In genomic region chr18:58205087-58205779, GRCh38 we compare ENCODE assay signal across 12 cellular contexts.
DNase-seq lines count a peak whose midpoint lies in the region; ATAC-seq and TF ChIP-seq lines count a peak whose summit lies in the region.
"Had no signal": no experiment of that assay in that cellular context is flagged by ENCODE, and none has a peak within 500 bp of the region (broad histone marks: within the 10 kb centered on the region; RNA-seq: fewer than 3 reads in every experiment).

No MANE protein-coding gene starts in this region.

- TF ChIP-seq CTCF in left ventricle myocardium inferior (IDR thresholded peaks at IDR 0.05; ENCODE audit: borderline replicate concordance) (no peak), foreskin keratinocyte (conservative IDR thresholded peaks at IDR 0.05) (no peak), uterus (IDR thresholded peaks at IDR 0.05) (no peak)

- no peak overlapping the region for H3K4me3 ChIP-seq in left ventricle myocardium inferior
- no peak overlapping the region for H3K4me3 ChIP-seq in uterus
- H3K4me3 ChIP-seq: BLaER1, gastrocnemius medialis, vagina had no signal

- H3K4me1 ChIP-seq in left ventricle myocardium inferior (peaks cover 44% of the 10 kb centered on the region), foreskin keratinocyte (peaks cover 38% of the 10 kb centered on the region), uterus (peaks cover 0 to 4% of the 10 kb centered on the region in 2 donors)

- H3K4me3 Mint-ChIP-seq in naive thymus-derived CD8-positive, alpha-beta T cell = no peak overlapping the region

- H3K36me3 Mint-ChIP-seq in naive thymus-derived CD8-positive, alpha-beta T cell = no peaks in the 10 kb centered on the region

- ATAC-seq in Right ventricle myocardium superior (ENCODE audit: poor library complexity) = peak; percentile 48
- ATAC-seq in foreskin keratinocyte = peak; percentile 65
- no peak for ATAC-seq in naive thymus-derived CD8-positive, alpha-beta T cell
- no peak for ATAC-seq in HG03159 (IDR thresholded peaks at IDR 0.05; ENCODE audit: unreplicated experiment)
- ATAC-seq: gastrocnemius medialis had no signal

- H3K9me3 ChIP-seq in left ventricle myocardium inferior (replicated peaks) = no peaks in the 10 kb centered on the region
- no peaks in the 10 kb centered on the region for H3K9me3 ChIP-seq in uterus
- H3K9me3 ChIP-seq: BLaER1, gastrocnemius medialis, vagina had no signal

- H3K27ac ChIP-seq in left ventricle myocardium inferior (replicated peaks) = no peak overlapping the region
- no peak overlapping the region for H3K27ac ChIP-seq in foreskin keratinocyte
- peak overlapping the region; percentile 36 to 56 for H3K27ac ChIP-seq in uterus
- H3K27ac ChIP-seq: BLaER1, gastrocnemius medialis, vagina had no signal

- TF ChIP-seq POLR2A in uterus (IDR thresholded peaks at IDR 0.05) = no peak

- intact Hi-C loops in Right ventricle myocardium superior (cut with DNase I) = no loop called here
- intact Hi-C loops in left ventricle myocardium inferior (cut with micrococcal nuclease) = no loop called here
- intact Hi-C loops in uterus (cut with DNase I; ENCODE audit: low total_unique reads) = no loop called here

- no peaks in the 10 kb centered on the region for H3K9me3 Mint-ChIP-seq in naive thymus-derived CD8-positive, alpha-beta T cell

- H3K36me3 ChIP-seq in left ventricle myocardium inferior (no peaks in the 10 kb centered on the region), uterus (no peaks in the 10 kb centered on the region)
- H3K36me3 ChIP-seq: BLaER1, gastrocnemius medialis, vagina had no signal

- peaks cover 0 to 9% (median 4%) of the 10 kb centered on the region in 4 donors for H3K4me1 Mint-ChIP-seq in naive thymus-derived CD8-positive, alpha-beta T cell

- H3K27me3 ChIP-seq in left ventricle myocardium inferior (ENCODE audit: low read depth) (no peaks in the 10 kb centered on the region), foreskin keratinocyte (no peaks in the 10 kb centered on the region), uterus (no peaks in the 10 kb centered on the region)
- H3K27me3 ChIP-seq: BLaER1, gastrocnemius medialis, vagina had no signal

- H3K27ac Mint-ChIP-seq in naive thymus-derived CD8-positive, alpha-beta T cell = peak overlapping the region in 1 of 10 donors; percentile 9

- DNase-seq in Right ventricle myocardium superior = no peak
- DNase-seq in left ventricle myocardium inferior = no peak
- peak; percentile 88 for DNase-seq in amniotic epithelial cell (ENCODE audit: low read depth)
- DNase-seq in foreskin keratinocyte = peak in 1 of 2 donors; percentile 81
- peak in 1 of 2 donors; percentile 57 for DNase-seq in uterus
- no peak for DNase-seq in A172 (ENCODE audit: low spot score)
- no peak for DNase-seq in naive thymus-derived CD8-positive, alpha-beta T cell
- DNase-seq: gastrocnemius medialis, MV-4-11 had no signal

- H3K27me3 Mint-ChIP-seq in naive thymus-derived CD8-positive, alpha-beta T cell = peaks cover 0 to 6% (median 1%) of the 10 kb centered on the region in 5 donors

- POLR2A ChIA-PET in naive thymus-derived CD8-positive, alpha-beta T cell (lab: Charles Lee) = no interaction called here

Comparison
In these comparisons a context has a peak if more than half of its experiments do, and no peak if none do; other contexts are left out.
1. ATAC-seq: peak in Right ventricle myocardium superior (single experiment) and foreskin keratinocyte (single experiment); none in naive thymus-derived CD8-positive, alpha-beta T cell (0 of 2) and HG03159 (single experiment).
2. H3K27ac ChIP-seq: peak in uterus (2 of 2); none in left ventricle myocardium inferior (single experiment) and foreskin keratinocyte (single experiment).